In the genomic region with DNA sequence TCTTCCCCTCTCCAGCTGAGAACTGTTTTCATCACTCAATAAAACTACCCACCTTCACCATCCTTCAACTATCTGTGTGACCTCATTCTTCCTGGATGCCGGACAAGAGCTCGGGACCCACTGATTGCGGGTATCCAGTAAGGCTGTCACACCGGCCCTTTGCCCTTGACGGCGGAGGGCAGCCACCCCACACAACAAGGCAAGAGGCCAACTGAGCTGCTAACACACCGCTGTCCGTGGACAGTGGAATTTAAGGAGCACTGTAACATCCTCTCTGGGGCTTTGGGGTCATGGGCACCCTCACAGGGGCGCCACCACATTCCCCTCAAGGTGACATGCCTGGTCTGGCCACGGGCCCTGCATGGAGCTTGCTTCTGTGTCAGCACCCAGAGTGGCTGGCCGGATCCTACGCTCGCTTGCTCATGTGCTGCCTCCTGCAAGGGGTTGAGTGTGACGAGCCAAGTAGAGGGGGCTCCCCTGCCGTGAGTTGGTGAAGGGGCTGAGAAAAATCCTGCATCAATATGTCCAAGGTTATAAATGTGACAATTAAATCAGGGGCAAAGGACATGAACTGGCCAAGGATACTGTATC, we compare ENCODE assay signal across 14 cellular contexts. TPM values are rescaled to one million over a fixed set of nuclear protein-coding genes. Genes with fewer than 3 reads are reported as not detected.
DNase-seq lines count a peak whose midpoint lies in the region; ATAC-seq and TF ChIP-seq lines count a peak whose summit lies in the region.
"Had no signal": no experiment of that assay in that cellular context is flagged by ENCODE, and none has a peak within 500 bp of the region (broad histone marks: within the 10 kb centered on the region; RNA-seq: fewer than 3 reads in every experiment).

No MANE protein-coding gene starts in this region.

- no peaks in the 10 kb centered on the region for H3F3A ChIP-seq in neural progenitor cell (ENCODE audit: low read depth)

- peaks cover 12% of the 10 kb centered on the region for H3K4me1 Mint-ChIP-seq in neural progenitor cell
- H3K4me1 Mint-ChIP-seq: CD4-positive, CD25-positive, alpha-beta regulatory T cell had no signal

- H3K27ac Mint-ChIP-seq in neural progenitor cell = peak overlapping the region; percentile 53
- H3K27ac Mint-ChIP-seq: CD4-positive, CD25-positive, alpha-beta regulatory T cell had no signal

- H3K4me2 ChIP-seq in neural progenitor cell = no peak overlapping the region
- H3K4me2 ChIP-seq: BLaER1 treated with 17β-estradiol and CSF1 and Interleukin-3, amounts not matched to agents 10 nM and 100 nM had no signal

- H2AFZ ChIP-seq in neural progenitor cell (replicated peaks) = no peak overlapping the region

- TF ChIP-seq CTCF in left ventricle myocardium inferior (IDR thresholded peaks at IDR 0.05; ENCODE audit: borderline replicate concordance) (no peak), neural progenitor cell (IDR thresholded peaks at IDR 0.05) (no peak), gastrocnemius medialis (IDR thresholded peaks at IDR 0.05 in 4 of 5, conservative IDR thresholded peaks at IDR 0.05 in 1 of 5) (no peak)

- H3K36me3 ChIP-seq in left ventricle myocardium inferior (no peaks in the 10 kb centered on the region), neural progenitor cell (no peaks in the 10 kb centered on the region), gastrocnemius medialis (no peaks in the 10 kb centered on the region)
- H3K36me3 ChIP-seq: BLaER1 treated with 17β-estradiol and CSF1 and Interleukin-3, amounts not matched to agents 10 nM and 100 nM; HAP-1 had no signal

- DNase-seq in G401 (ENCODE audit: low spot score) = peak; percentile 53
- DNase-seq in Right ventricle myocardium superior = peak; percentile 72
- DNase-seq in left ventricle myocardium inferior = peak; percentile 68
- no peak for DNase-seq in neural progenitor cell (ENCODE audit: low spot score)
- no peak for DNase-seq in gastrocnemius medialis
- no peak for DNase-seq in AML-193 (lab: John Stamatoyannopoulos, UW)
- DNase-seq: CD4-positive, CD25-positive, alpha-beta regulatory T cell; DMS53 had no signal

- H3K4me1 ChIP-seq in left ventricle myocardium inferior = peaks cover 73% of the 10 kb centered on the region
- no peaks in the 10 kb centered on the region for H3K4me1 ChIP-seq in neural progenitor cell
- H3K4me1 ChIP-seq in gastrocnemius medialis = no peaks in the 10 kb centered on the region
- H3K4me1 ChIP-seq: BLaER1 treated with 17β-estradiol and CSF1 and Interleukin-3, amounts not matched to agents 10 nM and 100 nM had no signal

- no peaks in the 10 kb centered on the region for H3K79me2 ChIP-seq in neural progenitor cell (ENCODE audit: low read depth)

- no peaks in the 10 kb centered on the region for H4K20me1 ChIP-seq in neural progenitor cell (ENCODE audit: low read depth)
- H4K20me1 ChIP-seq: BLaER1 treated with 17β-estradiol and CSF1 and Interleukin-3, amounts not matched to agents 10 nM and 100 nM had no signal

- ATAC-seq in Right ventricle myocardium superior (ENCODE audit: poor library complexity) = peak; percentile 84
- ATAC-seq in gastrocnemius medialis = no peak
- no peak for ATAC-seq in GM18511 (IDR thresholded peaks at IDR 0.05; ENCODE audit: unreplicated experiment)
- ATAC-seq in GM18873 (IDR thresholded peaks at IDR 0.05; ENCODE audit: low FRiP score, unreplicated experiment) = no peak

- no peak overlapping the region for H3K9ac ChIP-seq in neural progenitor cell
- H3K9ac ChIP-seq: BLaER1 treated with 17β-estradiol and CSF1 and Interleukin-3, amounts not matched to agents 10 nM and 100 nM had no signal

- in situ Hi-C loops in G401 (cut with HindIII; ENCODE audit: low sequenced_read_pairs) = no loop called here
- in situ Hi-C loops in gastrocnemius medialis (cut with MboI; ENCODE audit: low sequenced_read_pairs in 4 of 4) = no loop called here

- peaks cover 2% of the 10 kb centered on the region for H3K9me3 Mint-ChIP-seq in neural progenitor cell

- H3K27me3 Mint-ChIP-seq in neural progenitor cell (ENCODE audit: insufficient read depth, low read depth) = no peaks in the 10 kb centered on the region

- intact Hi-C loops in Right ventricle myocardium superior (cut with DNase I) (loop anchor here (10.0 kb wide), 1 partner anchor 67 kb away; no protein-coding TSS in a partner anchor), left ventricle myocardium inferior (cut with micrococcal nuclease) (no loop called here), gastrocnemius medialis (cut with DNase I; ENCODE audit: low total_unique reads) (no loop called here)

- TF ChIP-seq POLR2A in gastrocnemius medialis (IDR thresholded peaks at IDR 0.05) = no peak

- H3K27ac ChIP-seq in left ventricle myocardium inferior (replicated peaks) (peak overlapping the region; percentile 88), neural progenitor cell (no peak overlapping the region), gastrocnemius medialis (no peak overlapping the region)
- H3K27ac ChIP-seq: 22Rv1; BLaER1 treated with 17β-estradiol and CSF1 and Interleukin-3, amounts not matched to agents 10 nM and 100 nM; HL-60 had no signal

- H3K4me3 ChIP-seq in left ventricle myocardium inferior (peak overlapping the region; percentile 24), neural progenitor cell (no peak overlapping the region), gastrocnemius medialis (no peak overlapping the region)
- H3K4me3 ChIP-seq: BLaER1 treated with 17β-estradiol and CSF1 and Interleukin-3, amounts not matched to agents 10 nM and 100 nM; HAP-1 had no signal

- peaks cover 14% of the 10 kb centered on the region for H3K36me3 Mint-ChIP-seq in neural progenitor cell
- H3K36me3 Mint-ChIP-seq: CD4-positive, CD25-positive, alpha-beta regulatory T cell had no signal

- H3K9me3 ChIP-seq in left ventricle myocardium inferior (replicated peaks) = no peaks in the 10 kb centered on the region
- no peaks in the 10 kb centered on the region for H3K9me3 ChIP-seq in neural progenitor cell (ENCODE audit: low read depth)
- H3K9me3 ChIP-seq in gastrocnemius medialis = no peaks in the 10 kb centered on the region
- H3K9me3 ChIP-seq: HAP-1 had no signal

- no peaks in the 10 kb centered on the region for H3K27me3 ChIP-seq in left ventricle myocardium inferior (ENCODE audit: low read depth)
- H3K27me3 ChIP-seq in neural progenitor cell = no peaks in the 10 kb centered on the region
- H3K27me3 ChIP-seq in gastrocnemius medialis = no peaks in the 10 kb centered on the region
- H3K27me3 ChIP-seq: BLaER1 treated with 17β-estradiol and CSF1 and Interleukin-3, amounts not matched to agents 10 nM and 100 nM had no signal

- H3K4me3 Mint-ChIP-seq in neural progenitor cell = no peak overlapping the region
- H3K4me3 Mint-ChIP-seq: CD4-positive, CD25-positive, alpha-beta regulatory T cell had no signal

RNA-seq across cellular contexts. Expression of a gene that starts 31.4 kb away (rescaled TPM):
- not detected in 2 replicates for total RNA-seq in G401 (2014; rRNA removed; shearing (Covaris generic))
- total RNA-seq in Right ventricle myocardium superior = 53.0 TPM
- total RNA-seq in left ventricle myocardium inferior = 51.4 TPM
- 1.7 and 3.0 TPM in 2 replicates for total RNA-seq in neural progenitor cell (ENCODE audit: low replicate concordance)
- 10 to 100 TPM; 12.7 to 26.3 (median 16.0) TPM for total RNA-seq in gastrocnemius medialis
- total RNA-seq: CD4-positive, CD25-positive, alpha-beta regulatory T cell had no signal

Comparison
In these comparisons a context has a peak if more than half of its experiments do, and no peak if none do; other contexts are left out.
1. DNase-seq: peak in G401 (single experiment), Right ventricle myocardium superior (single experiment) and left ventricle myocardium inferior (single experiment); none in neural progenitor cell (single experiment), gastrocnemius medialis (0 of 2) and AML-193 (0 of 2).